In the genomic region with DNA sequence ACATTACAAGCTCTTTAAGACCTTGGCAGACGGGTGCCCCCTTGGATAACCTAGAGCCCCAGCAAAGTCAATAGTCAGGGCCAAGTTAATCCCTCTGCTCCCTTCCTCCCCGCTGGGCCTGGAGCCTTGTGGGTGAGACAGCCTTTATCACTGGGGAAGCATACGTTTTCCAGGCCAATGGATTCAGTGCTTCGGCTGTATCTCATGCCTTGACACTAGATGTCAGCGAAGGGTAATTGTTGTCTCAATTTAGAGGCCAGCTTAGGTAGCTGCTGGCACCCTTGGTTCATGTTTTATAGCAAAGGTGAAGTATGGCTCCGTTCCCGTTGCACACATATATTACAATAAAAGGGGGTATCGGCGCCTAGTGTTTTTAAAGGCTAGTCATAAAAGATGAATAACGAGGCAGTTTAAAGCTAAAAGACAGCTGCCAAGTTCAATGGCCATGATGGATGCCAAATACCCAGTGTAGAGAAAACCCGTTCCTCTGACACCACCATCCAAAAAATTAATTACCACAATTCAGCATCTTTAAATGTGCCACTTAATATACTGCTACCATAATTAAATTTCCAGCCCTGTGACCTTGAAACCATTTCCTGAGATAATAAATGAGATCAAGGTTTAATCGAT, we compare ENCODE assay signal across 1 cellular context.
TF ChIP-seq lines count a peak whose summit lies in the region.

No MANE protein-coding gene starts in this region.

TF ChIP-seq in HEK293, 187 proteins besides CTCF, POLR2A, EP300 and RAD21 (continued from another document and continues in another):
- TF ChIP-seq ZNF626 (tag by site-specific recombination; IDR thresholded peaks at IDR 0.05): 0 out of 2 replicates have a peak, but pooled peaks have one; percentile 7
- TF ChIP-seq, protein P1, sequence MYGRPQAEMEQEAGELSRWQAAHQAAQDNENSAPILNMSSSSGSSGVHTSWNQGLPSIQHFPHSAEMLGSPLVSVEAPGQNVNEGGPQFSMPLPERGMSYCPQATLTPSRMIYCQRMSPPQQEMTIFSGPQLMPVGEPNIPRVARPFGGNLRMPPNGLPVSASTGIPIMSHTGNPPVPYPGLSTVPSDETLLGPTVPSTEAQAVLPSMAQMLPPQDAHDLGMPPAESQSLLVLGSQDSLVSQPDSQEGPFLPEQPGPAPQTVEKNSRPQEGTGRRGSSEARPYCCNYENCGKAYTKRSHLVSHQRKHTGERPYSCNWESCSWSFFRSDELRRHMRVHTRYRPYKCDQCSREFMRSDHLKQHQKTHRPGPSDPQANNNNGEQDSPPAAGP (tag by site-specific recombination; IDR thresholded peaks at IDR 0.05): no peak
- TF ChIP-seq ZNF366 (tag by site-specific recombination; conservative IDR thresholded peaks at IDR 0.05): 0 out of 2 replicates have a peak, but pooled peaks have one; percentile 26
- no peak for TF ChIP-seq ZNF677 (tag by site-specific recombination; IDR thresholded peaks at IDR 0.05)
- TF ChIP-seq TRIM28 (IDR thresholded peaks at IDR 0.05; ENCODE audit: borderline replicate concordance, low read length): peak; percentile 17; the same call in 1 of the 2 replicates
- TF ChIP-seq ZNF341 (tag by site-specific recombination; IDR thresholded peaks at IDR 0.05; ENCODE audit: low read depth): no peak
- TF ChIP-seq ZNF184 (tag by site-specific recombination; IDR thresholded peaks at IDR 0.05): 0 out of 2 replicates have a peak, but pooled peaks have one; percentile 1
- TF ChIP-seq, protein P2, sequence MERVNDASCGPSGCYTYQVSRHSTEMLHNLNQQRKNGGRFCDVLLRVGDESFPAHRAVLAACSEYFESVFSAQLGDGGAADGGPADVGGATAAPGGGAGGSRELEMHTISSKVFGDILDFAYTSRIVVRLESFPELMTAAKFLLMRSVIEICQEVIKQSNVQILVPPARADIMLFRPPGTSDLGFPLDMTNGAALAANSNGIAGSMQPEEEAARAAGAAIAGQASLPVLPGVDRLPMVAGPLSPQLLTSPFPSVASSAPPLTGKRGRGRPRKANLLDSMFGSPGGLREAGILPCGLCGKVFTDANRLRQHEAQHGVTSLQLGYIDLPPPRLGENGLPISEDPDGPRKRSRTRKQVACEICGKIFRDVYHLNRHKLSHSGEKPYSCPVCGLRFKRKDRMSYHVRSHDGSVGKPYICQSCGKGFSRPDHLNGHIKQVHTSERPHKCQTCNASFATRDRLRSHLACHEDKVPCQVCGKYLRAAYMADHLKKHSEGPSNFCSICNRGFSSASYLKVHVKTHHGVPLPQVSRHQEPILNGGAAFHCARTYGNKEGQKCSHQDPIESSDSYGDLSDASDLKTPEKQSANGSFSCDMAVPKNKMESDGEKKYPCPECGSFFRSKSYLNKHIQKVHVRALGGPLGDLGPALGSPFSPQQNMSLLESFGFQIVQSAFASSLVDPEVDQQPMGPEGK (tag by site-specific recombination; IDR thresholded peaks at IDR 0.05): peak; percentile 50
- 0 out of 2 replicates have a peak, but pooled peaks have one; percentile 14 for TF ChIP-seq ZNF24 (tag by site-specific recombination; IDR thresholded peaks at IDR 0.05)
- TF ChIP-seq, protein P3, sequence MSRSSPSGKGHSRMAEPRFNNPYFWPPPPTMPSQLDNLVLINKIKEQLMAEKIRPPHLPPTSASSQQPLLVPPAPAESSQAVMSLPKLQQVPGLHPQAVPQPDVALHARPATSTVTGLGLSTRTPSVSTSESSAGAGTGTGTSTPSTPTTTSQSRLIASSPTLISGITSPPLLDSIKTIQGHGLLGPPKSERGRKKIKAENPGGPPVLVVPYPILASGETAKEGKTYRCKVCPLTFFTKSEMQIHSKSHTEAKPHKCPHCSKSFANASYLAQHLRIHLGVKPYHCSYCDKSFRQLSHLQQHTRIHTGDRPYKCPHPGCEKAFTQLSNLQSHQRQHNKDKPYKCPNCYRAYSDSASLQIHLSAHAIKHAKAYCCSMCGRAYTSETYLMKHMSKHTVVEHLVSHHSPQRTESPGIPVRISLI (tag by site-specific recombination; IDR thresholded peaks at IDR 0.05): no peak
- TF ChIP-seq ZNF423 (tag by site-specific recombination; IDR thresholded peaks at IDR 0.05): no peak
- TF ChIP-seq ZNF174 (tag by site-specific recombination; IDR thresholded peaks at IDR 0.05): no peak
- no peak for TF ChIP-seq ZNF623 (tag by site-specific recombination; IDR thresholded peaks at IDR 0.05)
- no peak for TF ChIP-seq ZNF335 (tag by site-specific recombination; conservative IDR thresholded peaks at IDR 0.05)
- TF ChIP-seq, protein P4, sequence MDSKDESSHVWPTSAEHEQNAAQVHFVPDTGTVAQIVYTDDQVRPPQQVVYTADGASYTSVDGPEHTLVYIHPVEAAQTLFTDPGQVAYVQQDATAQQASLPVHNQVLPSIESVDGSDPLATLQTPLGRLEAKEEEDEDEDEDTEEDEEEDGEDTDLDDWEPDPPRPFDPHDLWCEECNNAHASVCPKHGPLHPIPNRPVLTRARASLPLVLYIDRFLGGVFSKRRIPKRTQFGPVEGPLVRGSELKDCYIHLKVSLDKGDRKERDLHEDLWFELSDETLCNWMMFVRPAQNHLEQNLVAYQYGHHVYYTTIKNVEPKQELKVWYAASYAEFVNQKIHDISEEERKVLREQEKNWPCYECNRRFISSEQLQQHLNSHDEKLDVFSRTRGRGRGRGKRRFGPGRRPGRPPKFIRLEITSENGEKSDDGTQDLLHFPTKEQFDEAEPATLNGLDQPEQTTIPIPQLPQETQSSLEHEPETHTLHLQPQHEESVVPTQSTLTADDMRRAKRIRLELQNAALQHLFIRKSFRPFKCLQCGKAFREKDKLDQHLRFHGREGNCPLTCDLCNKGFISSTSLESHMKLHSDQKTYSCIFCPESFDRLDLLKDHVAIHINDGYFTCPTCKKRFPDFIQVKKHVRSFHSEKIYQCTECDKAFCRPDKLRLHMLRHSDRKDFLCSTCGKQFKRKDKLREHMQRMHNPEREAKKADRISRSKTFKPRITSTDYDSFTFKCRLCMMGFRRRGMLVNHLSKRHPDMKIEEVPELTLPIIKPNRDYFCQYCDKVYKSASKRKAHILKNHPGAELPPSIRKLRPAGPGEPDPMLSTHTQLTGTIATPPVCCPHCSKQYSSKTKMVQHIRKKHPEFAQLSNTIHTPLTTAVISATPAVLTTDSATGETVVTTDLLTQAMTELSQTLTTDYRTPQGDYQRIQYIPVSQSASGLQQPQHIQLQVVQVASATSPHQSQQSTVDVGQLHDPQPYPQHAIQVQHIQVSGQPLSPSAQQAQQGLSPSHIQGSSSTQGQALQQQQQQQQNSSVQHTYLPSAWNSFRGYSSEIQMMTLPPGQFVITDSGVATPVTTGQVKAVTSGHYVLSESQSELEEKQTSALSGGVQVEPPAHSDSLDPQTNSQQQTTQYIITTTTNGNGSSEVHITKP (tag by site-specific recombination; IDR thresholded peaks at IDR 0.05): peak; percentile 20; the same call in 1 of the 2 replicates
- no peak for TF ChIP-seq KLF1 (tag by site-specific recombination; IDR thresholded peaks at IDR 0.05)
- peak; percentile 51 for TF ChIP-seq ZIC2 (tag by site-specific recombination; IDR thresholded peaks at IDR 0.05)
- TF ChIP-seq, protein P5, sequence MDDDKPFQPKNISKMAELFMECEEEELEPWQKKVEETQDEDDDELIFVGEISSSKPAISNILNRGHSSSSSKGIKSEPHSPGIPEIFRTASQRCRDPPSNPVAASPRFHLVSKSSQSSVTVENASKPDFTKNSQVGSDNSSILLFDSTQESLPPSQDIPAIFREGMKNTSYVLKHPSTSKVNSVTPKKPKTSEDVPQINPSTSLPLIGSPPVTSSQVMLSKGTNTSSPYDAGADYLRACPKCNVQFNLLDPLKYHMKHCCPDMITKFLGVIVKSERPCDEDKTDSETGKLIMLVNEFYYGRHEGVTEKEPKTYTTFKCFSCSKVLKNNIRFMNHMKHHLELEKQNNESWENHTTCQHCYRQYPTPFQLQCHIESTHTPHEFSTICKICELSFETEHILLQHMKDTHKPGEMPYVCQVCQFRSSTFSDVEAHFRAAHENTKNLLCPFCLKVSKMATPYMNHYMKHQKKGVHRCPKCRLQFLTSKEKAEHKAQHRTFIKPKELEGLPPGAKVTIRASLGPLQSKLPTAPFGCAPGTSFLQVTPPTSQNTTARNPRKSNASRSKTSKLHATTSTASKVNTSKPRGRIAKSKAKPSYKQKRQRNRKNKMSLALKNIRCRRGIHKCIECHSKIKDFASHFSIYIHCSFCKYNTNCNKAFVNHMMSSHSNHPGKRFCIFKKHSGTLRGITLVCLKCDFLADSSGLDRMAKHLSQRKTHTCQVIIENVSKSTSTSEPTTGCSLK (tag by site-specific recombination; IDR thresholded peaks at IDR 0.05): no peak
- TF ChIP-seq, protein P6, sequence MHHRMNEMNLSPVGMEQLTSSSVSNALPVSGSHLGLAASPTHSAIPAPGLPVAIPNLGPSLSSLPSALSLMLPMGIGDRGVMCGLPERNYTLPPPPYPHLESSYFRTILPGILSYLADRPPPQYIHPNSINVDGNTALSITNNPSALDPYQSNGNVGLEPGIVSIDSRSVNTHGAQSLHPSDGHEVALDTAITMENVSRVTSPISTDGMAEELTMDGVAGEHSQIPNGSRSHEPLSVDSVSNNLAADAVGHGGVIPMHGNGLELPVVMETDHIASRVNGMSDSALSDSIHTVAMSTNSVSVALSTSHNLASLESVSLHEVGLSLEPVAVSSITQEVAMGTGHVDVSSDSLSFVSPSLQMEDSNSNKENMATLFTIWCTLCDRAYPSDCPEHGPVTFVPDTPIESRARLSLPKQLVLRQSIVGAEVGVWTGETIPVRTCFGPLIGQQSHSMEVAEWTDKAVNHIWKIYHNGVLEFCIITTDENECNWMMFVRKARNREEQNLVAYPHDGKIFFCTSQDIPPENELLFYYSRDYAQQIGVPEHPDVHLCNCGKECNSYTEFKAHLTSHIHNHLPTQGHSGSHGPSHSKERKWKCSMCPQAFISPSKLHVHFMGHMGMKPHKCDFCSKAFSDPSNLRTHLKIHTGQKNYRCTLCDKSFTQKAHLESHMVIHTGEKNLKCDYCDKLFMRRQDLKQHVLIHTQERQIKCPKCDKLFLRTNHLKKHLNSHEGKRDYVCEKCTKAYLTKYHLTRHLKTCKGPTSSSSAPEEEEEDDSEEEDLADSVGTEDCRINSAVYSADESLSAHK (tag by site-specific recombination; IDR thresholded peaks at IDR 0.05): 0 out of 2 replicates have a peak, but pooled peaks have one; percentile 29
- TF ChIP-seq, protein P7, sequence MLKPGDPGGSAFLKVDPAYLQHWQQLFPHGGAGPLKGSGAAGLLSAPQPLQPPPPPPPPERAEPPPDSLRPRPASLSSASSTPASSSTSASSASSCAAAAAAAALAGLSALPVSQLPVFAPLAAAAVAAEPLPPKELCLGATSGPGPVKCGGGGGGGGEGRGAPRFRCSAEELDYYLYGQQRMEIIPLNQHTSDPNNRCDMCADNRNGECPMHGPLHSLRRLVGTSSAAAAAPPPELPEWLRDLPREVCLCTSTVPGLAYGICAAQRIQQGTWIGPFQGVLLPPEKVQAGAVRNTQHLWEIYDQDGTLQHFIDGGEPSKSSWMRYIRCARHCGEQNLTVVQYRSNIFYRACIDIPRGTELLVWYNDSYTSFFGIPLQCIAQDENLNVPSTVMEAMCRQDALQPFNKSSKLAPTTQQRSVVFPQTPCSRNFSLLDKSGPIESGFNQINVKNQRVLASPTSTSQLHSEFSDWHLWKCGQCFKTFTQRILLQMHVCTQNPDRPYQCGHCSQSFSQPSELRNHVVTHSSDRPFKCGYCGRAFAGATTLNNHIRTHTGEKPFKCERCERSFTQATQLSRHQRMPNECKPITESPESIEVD (tag by site-specific recombination; IDR thresholded peaks at IDR 0.05): peak; percentile 6; the same call in 1 of the 2 replicates
- TF ChIP-seq ZSCAN30 (tag by site-specific recombination; IDR thresholded peaks at IDR 0.05): peak; percentile 57; the same call in 1 of the 2 replicates
- no peak for TF ChIP-seq ZNF292 (tag by site-specific recombination; IDR thresholded peaks at IDR 0.05; ENCODE audit: borderline replicate concordance, low read depth)
- TF ChIP-seq ZNF600 (tag by site-specific recombination; IDR thresholded peaks at IDR 0.05): no peak
- TF ChIP-seq, protein P8, sequence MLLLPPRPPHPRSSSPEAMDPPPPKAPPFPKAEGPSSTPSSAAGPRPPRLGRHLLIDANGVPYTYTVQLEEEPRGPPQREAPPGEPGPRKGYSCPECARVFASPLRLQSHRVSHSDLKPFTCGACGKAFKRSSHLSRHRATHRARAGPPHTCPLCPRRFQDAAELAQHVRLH (tag by site-specific recombination; IDR thresholded peaks at IDR 0.05): 0 out of 2 replicates have a peak, but pooled peaks have one; percentile 31
- no peak for TF ChIP-seq SETDB1 (IDR thresholded peaks at IDR 0.05; ENCODE audit: insufficient read length, low read length)
- TF ChIP-seq ZNF621 (tag by site-specific recombination; IDR thresholded peaks at IDR 0.05): no peak
- peak; percentile 88 for TF ChIP-seq MZF1 (tag by site-specific recombination; IDR thresholded peaks at IDR 0.05; ENCODE audit: borderline replicate concordance)
- no peak for TF ChIP-seq KLF10 (tag by site-specific recombination; IDR thresholded peaks at IDR 0.05)
- no peak for TF ChIP-seq KLF8 (tag by site-specific recombination; IDR thresholded peaks at IDR 0.05)
- no peak for TF ChIP-seq ZNF157 (tag by site-specific recombination; IDR thresholded peaks at IDR 0.05)
- TF ChIP-seq, protein P9, sequence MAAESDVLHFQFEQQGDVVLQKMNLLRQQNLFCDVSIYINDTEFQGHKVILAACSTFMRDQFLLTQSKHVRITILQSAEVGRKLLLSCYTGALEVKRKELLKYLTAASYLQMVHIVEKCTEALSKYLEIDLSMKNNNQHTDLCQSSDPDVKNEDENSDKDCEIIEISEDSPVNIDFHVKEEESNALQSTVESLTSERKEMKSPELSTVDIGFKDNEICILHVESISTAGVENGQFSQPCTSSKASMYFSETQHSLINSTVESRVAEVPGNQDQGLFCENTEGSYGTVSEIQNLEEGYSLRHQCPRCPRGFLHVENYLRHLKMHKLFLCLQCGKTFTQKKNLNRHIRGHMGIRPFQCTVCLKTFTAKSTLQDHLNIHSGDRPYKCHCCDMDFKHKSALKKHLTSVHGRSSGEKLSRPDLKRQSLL (tag by site-specific recombination; IDR thresholded peaks at IDR 0.05): peak; percentile 51; the same call in 1 of the 2 replicates
- TF ChIP-seq ZNF350 (tag by site-specific recombination; IDR thresholded peaks at IDR 0.05): no peak
- TF ChIP-seq ZNF311 (tag by site-specific recombination; IDR thresholded peaks at IDR 0.05; ENCODE audit: borderline replicate concordance): no peak
- peak; percentile 22; the same call in 1 of the 2 replicates for TF ChIP-seq ZNF394 (tag by site-specific recombination; IDR thresholded peaks at IDR 0.05; ENCODE audit: borderline replicate concordance)
- TF ChIP-seq ZNF843 (tag by site-specific recombination; IDR thresholded peaks at IDR 0.05): peak; percentile 66
- no peak for TF ChIP-seq MYNN (tag by site-specific recombination; IDR thresholded peaks at IDR 0.05; ENCODE audit: borderline replicate concordance)
- TF ChIP-seq SP7 (tag by site-specific recombination; IDR thresholded peaks at IDR 0.05): 0 out of 2 replicates have a peak, but pooled peaks have one; percentile 15
- no peak for TF ChIP-seq ZNF121 (tag by site-specific recombination; IDR thresholded peaks at IDR 0.05)
- TF ChIP-seq HOXD13 (CRISPR knock-in tag; IDR thresholded peaks at IDR 0.05; ENCODE audit: borderline replicate concordance): no peak
- TF ChIP-seq SCRT2 (tag by site-specific recombination; IDR thresholded peaks at IDR 0.05): no peak
- TF ChIP-seq, protein P10, sequence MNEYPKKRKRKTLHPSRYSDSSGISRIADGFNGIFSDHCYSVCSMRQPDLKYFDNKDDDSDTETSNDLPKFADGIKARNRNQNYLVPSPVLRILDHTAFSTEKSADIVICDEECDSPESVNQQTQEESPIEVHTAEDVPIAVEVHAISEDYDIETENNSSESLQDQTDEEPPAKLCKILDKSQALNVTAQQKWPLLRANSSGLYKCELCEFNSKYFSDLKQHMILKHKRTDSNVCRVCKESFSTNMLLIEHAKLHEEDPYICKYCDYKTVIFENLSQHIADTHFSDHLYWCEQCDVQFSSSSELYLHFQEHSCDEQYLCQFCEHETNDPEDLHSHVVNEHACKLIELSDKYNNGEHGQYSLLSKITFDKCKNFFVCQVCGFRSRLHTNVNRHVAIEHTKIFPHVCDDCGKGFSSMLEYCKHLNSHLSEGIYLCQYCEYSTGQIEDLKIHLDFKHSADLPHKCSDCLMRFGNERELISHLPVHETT (tag by site-specific recombination; IDR thresholded peaks at IDR 0.05): no peak
- TF ChIP-seq OSR2 (tag by site-specific recombination; IDR thresholded peaks at IDR 0.05): peak; percentile 74
